In genomic region chr2:143433158-143433557, GRCh38 we compare ENCODE assay signal across 13 cellular contexts.
DNase-seq lines count a peak whose midpoint lies in the region; ATAC-seq and TF ChIP-seq lines count a peak whose summit lies in the region.
"Had no signal": no experiment of that assay in that cellular context is flagged by ENCODE, and none has a peak within 500 bp of the region (broad histone marks: within the 10 kb centered on the region; RNA-seq: fewer than 3 reads in every experiment).

No MANE protein-coding gene starts in this region.

- H3K4me3 ChIP-seq in GM23338, result no peak overlapping the region
- H3K4me3 ChIP-seq in esophagus squamous epithelium, result no peak overlapping the region
- no peak overlapping the region for H3K4me3 ChIP-seq in neural progenitor cell
- H3K4me3 ChIP-seq: MG63 had no signal

- H3K36me3 ChIP-seq in GM23338 (ENCODE audit: insufficient read depth), result no peaks in the 10 kb centered on the region
- H3K36me3 ChIP-seq in esophagus squamous epithelium, result no peaks in the 10 kb centered on the region
- H3K36me3 ChIP-seq in neural progenitor cell, result no peaks in the 10 kb centered on the region
- H3K36me3 ChIP-seq: MG63 had no signal

- H3K9me3 ChIP-seq in esophagus squamous epithelium (no peaks in the 10 kb centered on the region), neural progenitor cell (ENCODE audit: low read depth) (no peaks in the 10 kb centered on the region)
- H3K9me3 ChIP-seq: MG63 had no signal

- intact Hi-C loops in esophagus squamous epithelium (cut with DNase I), result no loop called here

- no peak overlapping the region for H3K9ac ChIP-seq in neural progenitor cell

- peak; percentile 24 for DNase-seq in GM23338 (ENCODE audit: low spot score)
- DNase-seq in NCI-H82 (lab: John Stamatoyannopoulos, UW), result peak; percentile 70
- no peak for DNase-seq in esophagus squamous epithelium (lab: John Stamatoyannopoulos, UW)
- DNase-seq in neural progenitor cell (ENCODE audit: low spot score), result peak; percentile 36
- DNase-seq in nephron progenitor cell, result no peak
- no peak for DNase-seq in stimulated activated CD4-positive, alpha-beta T cell treated with anti-CD3 and anti-CD28 coated beads, Interleukin-1b, Interleukin-23, amount 100 ng/mL, for 48 hours
- DNase-seq: activated CD4-positive, alpha-beta T cell treated with anti-CD3 and anti-CD28 coated beads for 4 hours; activated effector memory CD4-positive, alpha-beta T cell treated with anti-CD3 and anti-CD28 coated beads, Interleukin-2, amount 50 U/mL, for 16 hours; DMS 273 treated with DMSO at 0.1 percent for 48 hours; MG63; NCI-H345 had no signal

- H3K9me3 Mint-ChIP-seq in GM23338 (no peaks in the 10 kb centered on the region), neural progenitor cell (no peaks in the 10 kb centered on the region), nephron progenitor cell (no peaks in the 10 kb centered on the region)

- H3K4me1 Mint-ChIP-seq in GM23338, result no peaks in the 10 kb centered on the region
- H3K4me1 Mint-ChIP-seq in neural progenitor cell, result no peaks in the 10 kb centered on the region
- H3K4me1 Mint-ChIP-seq in nephron progenitor cell, result no peaks in the 10 kb centered on the region

- no peak overlapping the region for H3K4me3 Mint-ChIP-seq in GM23338
- H3K4me3 Mint-ChIP-seq in neural progenitor cell, result no peak overlapping the region
- H3K4me3 Mint-ChIP-seq in nephron progenitor cell, result no peak overlapping the region

- H3K27me3 Mint-ChIP-seq in GM23338 (ENCODE audit: insufficient read depth, low read depth, poor library complexity), result no peaks in the 10 kb centered on the region
- no peaks in the 10 kb centered on the region for H3K27me3 Mint-ChIP-seq in neural progenitor cell (ENCODE audit: insufficient read depth, low read depth)
- no peaks in the 10 kb centered on the region for H3K27me3 Mint-ChIP-seq in nephron progenitor cell (ENCODE audit: low read depth, poor library complexity)

- TF ChIP-seq CTCF in GM23338 (conservative IDR thresholded peaks at IDR 0.05; ENCODE audit: low read depth in 2 of 2), result peak in 1 of 2 experiments; percentile 26; a peak in 2 of 4 replicates
- peak in 3 of 6 experiments; percentile 5 to 13 (median 9) for TF ChIP-seq CTCF in esophagus squamous epithelium (IDR thresholded peaks at IDR 0.05)
- TF ChIP-seq CTCF in neural progenitor cell (IDR thresholded peaks at IDR 0.05), result peak; percentile 53
- no peak for TF ChIP-seq CTCF in nephron progenitor cell (IDR thresholded peaks at IDR 0.05)

- no peaks in the 10 kb centered on the region for H4K20me1 ChIP-seq in GM23338 (replicated peaks; ENCODE audit: insufficient read depth)
- no peaks in the 10 kb centered on the region for H4K20me1 ChIP-seq in neural progenitor cell (ENCODE audit: low read depth)

- H3K4me2 ChIP-seq in GM23338 (no peak overlapping the region), neural progenitor cell (no peak overlapping the region)

- no peaks in the 10 kb centered on the region for H3K79me2 ChIP-seq in GM23338 (replicated peaks; ENCODE audit: insufficient read depth)
- H3K79me2 ChIP-seq in neural progenitor cell (ENCODE audit: low read depth), result no peaks in the 10 kb centered on the region

- no peak overlapping the region for H3K27ac Mint-ChIP-seq in GM23338
- H3K27ac Mint-ChIP-seq in neural progenitor cell, result no peak overlapping the region
- H3K27ac Mint-ChIP-seq in nephron progenitor cell, result no peak overlapping the region

- ATAC-seq in GM23338 (peak; percentile 42; the same call in 1 of the 3 replicates), GM21423 (IDR thresholded peaks at IDR 0.05; ENCODE audit: unreplicated experiment) (no peak), HG03442 (IDR thresholded peaks at IDR 0.05; ENCODE audit: unreplicated experiment) (no peak)

- H3K27ac ChIP-seq in GM23338 (ENCODE audit: low read depth) (no peak overlapping the region), esophagus squamous epithelium (peak overlapping the region in 3 of 4 donors; percentile 14 to 69 (median 43)), neural progenitor cell (no peak overlapping the region)

- no peaks in the 10 kb centered on the region for H3F3A ChIP-seq in GM23338 (replicated peaks; ENCODE audit: low read depth)
- H3F3A ChIP-seq in neural progenitor cell (ENCODE audit: low read depth), result peaks cover 5% of the 10 kb centered on the region

- H2AFZ ChIP-seq in GM23338 (no peak overlapping the region), neural progenitor cell (replicated peaks) (peak overlapping the region; percentile 37)

- H3K4me1 ChIP-seq in GM23338 (ENCODE audit: insufficient read depth), result no peaks in the 10 kb centered on the region
- H3K4me1 ChIP-seq in esophagus squamous epithelium, result peaks cover 0 to 40% (median 0%) of the 10 kb centered on the region in 3 donors
- H3K4me1 ChIP-seq in neural progenitor cell, result peaks cover 9% of the 10 kb centered on the region

- no peaks in the 10 kb centered on the region for H3K27me3 ChIP-seq in GM23338 (ENCODE audit: insufficient read depth)
- H3K27me3 ChIP-seq in esophagus squamous epithelium, result no peaks in the 10 kb centered on the region
- no peaks in the 10 kb centered on the region for H3K27me3 ChIP-seq in neural progenitor cell
- H3K27me3 ChIP-seq: MG63 had no signal

- no peaks in the 10 kb centered on the region for H3K9me2 ChIP-seq in GM23338 (ENCODE audit: insufficient read depth)

- H3K36me3 Mint-ChIP-seq in GM23338 (ENCODE audit: low read depth) (no peaks in the 10 kb centered on the region), neural progenitor cell (no peaks in the 10 kb centered on the region), nephron progenitor cell (ENCODE audit: low read depth) (no peaks in the 10 kb centered on the region)

- WGBS in esophagus squamous epithelium, 2 donors, result 56 to 67% methylated on average over 3 of the region's 3 CpGs

- no peak for TF ChIP-seq POLR2A in esophagus squamous epithelium (IDR thresholded peaks at IDR 0.05)

TF ChIP-seq in GM23338, 12 proteins besides CTCF, POLR2A, EP300 and RAD21:
- TF ChIP-seq CREB1 (CRISPR knock-in tag; IDR thresholded peaks at IDR 0.05; ENCODE audit: low read depth), result no peak
- TF ChIP-seq ZNF114 (CRISPR knock-in tag; IDR thresholded peaks at IDR 0.05), result no peak
- TF ChIP-seq EZH2 (IDR thresholded peaks at IDR 0.05; ENCODE audit: low read depth, unreplicated experiment), result no peak
- TF ChIP-seq NANOG (IDR thresholded peaks at IDR 0.05; ENCODE audit: borderline replicate concordance), result no peak
- no peak for TF ChIP-seq POLR2AphosphoS5 (IDR thresholded peaks at IDR 0.05; ENCODE audit: low read depth)
- TF ChIP-seq EZH2phosphoT487 (IDR thresholded peaks at IDR 0.05; ENCODE audit: unreplicated experiment), result no peak
- no peak for TF ChIP-seq STAT1 (IDR thresholded peaks at IDR 0.05; ENCODE audit: unreplicated experiment)
- TF ChIP-seq REST (IDR thresholded peaks at IDR 0.05; ENCODE audit: unreplicated experiment), result no peak
- TF ChIP-seq ZNF331 (CRISPR knock-in tag; IDR thresholded peaks at IDR 0.05; ENCODE audit: low read depth), result no peak
- no peak for TF ChIP-seq ETS1 (IDR thresholded peaks at IDR 0.05)

Comparison
In these comparisons a context has a peak if more than half of its experiments do, and no peak if none do; other contexts are left out.
1. DNase-seq: peak in GM23338 (single experiment), NCI-H82 (single experiment) and neural progenitor cell (single experiment); none in esophagus squamous epithelium (single experiment), nephron progenitor cell (single experiment) and stimulated activated CD4-positive, alpha-beta T cell treated with anti-CD3 and anti-CD28 coated beads, Interleukin-1b, Interleukin-23, amount 100 ng/mL, for 48 hours (single experiment).
2. H3K27ac ChIP-seq: peak in esophagus squamous epithelium (3 of 4); none in GM23338 (single experiment) and neural progenitor cell (single experiment).